Comparison of ENCODE assay signal across 11 cellular contexts in the genomic region with DNA sequence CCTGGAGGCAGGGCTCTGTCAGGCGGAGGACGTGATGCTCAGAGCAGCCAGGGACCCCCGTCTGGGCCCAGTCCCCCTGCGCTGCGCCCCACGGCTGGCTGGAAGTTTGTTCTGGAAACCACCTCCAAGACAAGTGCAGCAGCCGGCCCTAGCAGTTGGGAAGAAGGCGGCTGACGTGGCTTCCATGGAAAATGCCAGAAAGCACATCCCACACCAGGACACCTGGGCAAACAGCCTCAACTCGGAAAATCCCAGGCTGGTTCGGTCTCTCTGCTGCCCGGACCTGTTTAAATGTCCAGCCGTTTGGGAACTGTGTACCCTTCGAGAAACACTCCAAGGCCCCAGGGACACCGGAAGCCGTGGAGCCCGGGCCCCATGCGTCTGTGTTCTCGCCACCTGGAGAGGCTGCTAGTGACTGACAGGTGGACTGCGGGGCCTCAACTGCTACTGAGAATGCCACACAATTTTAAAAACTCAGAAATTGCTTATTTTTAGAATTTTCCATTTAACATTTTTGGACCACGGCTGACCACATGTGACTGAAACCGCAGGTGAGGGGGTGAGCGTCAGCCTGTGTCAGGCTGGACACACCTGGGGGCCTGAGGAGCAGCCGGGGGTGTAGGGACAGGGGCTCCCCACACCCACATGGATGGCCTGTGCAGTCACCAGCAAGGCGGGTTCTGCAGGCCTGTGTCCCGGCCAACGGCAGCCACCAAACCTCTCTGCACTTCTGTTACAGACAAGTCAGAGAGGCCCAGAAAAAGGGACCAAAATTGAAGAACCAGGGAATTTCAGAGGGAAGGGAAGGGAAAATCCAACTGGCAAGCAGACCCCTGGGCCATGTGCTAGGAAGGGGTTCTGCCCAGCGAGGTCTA. TPM values are rescaled to one million over a fixed set of nuclear protein-coding genes. Genes with fewer than 3 reads are reported as not detected.
DNase-seq lines count a peak whose midpoint lies in the region; ATAC-seq, FAIRE-seq and TF ChIP-seq lines count a peak whose summit lies in the region.
"Had no signal": no experiment of that assay in that cellular context is flagged by ENCODE, and none has a peak within 500 bp of the region (broad histone marks: within the 10 kb centered on the region; RNA-seq: fewer than 3 reads in every experiment).

No MANE protein-coding gene starts in this region.

- H3K27me3 Mint-ChIP-seq in activated CD8-positive, alpha-beta T cell treated with anti-CD3 and anti-CD28 coated beads for 36 hours, result no peaks in the 10 kb centered on the region
- H3K27me3 Mint-ChIP-seq in activated CD8-positive, alpha-beta T cell treated with anti-CD3 and anti-CD28 coated beads, Interleukin-2, amount 10 ng/mL, durations not matched to agents 7 days and 5 days (ENCODE audit: low read depth), result no peaks in the 10 kb centered on the region
- H3K27me3 Mint-ChIP-seq in brain, result no peaks in the 10 kb centered on the region

- H3K9me3 ChIP-seq in mesodermal cell (ENCODE audit: control insufficient read depth, low read length) (no peaks in the 10 kb centered on the region), transverse colon (no peaks in the 10 kb centered on the region)

- H3K4me3 Mint-ChIP-seq in activated CD8-positive, alpha-beta T cell treated with anti-CD3 and anti-CD28 coated beads for 36 hours, result no peak overlapping the region
- H3K4me3 Mint-ChIP-seq in activated CD8-positive, alpha-beta T cell treated with anti-CD3 and anti-CD28 coated beads, Interleukin-2, amount 10 ng/mL, durations not matched to agents 7 days and 5 days, result no peak overlapping the region
- H3K4me3 Mint-ChIP-seq in brain, result no peak overlapping the region

- in situ Hi-C loops in transverse colon (cut with MboI; ENCODE audit: low pct_ligation_motif_present in 1 of 4, low pct_unique_long_range_greater_than_20kb in 1 of 4, low sequenced_read_pairs in 3 of 4), result no loop called here

- peaks cover 66% of the 10 kb centered on the region for H3K4me1 Mint-ChIP-seq in activated CD8-positive, alpha-beta T cell treated with anti-CD3 and anti-CD28 coated beads for 36 hours (ENCODE audit: low read depth)
- peaks cover 17% of the 10 kb centered on the region for H3K4me1 Mint-ChIP-seq in activated CD8-positive, alpha-beta T cell treated with anti-CD3 and anti-CD28 coated beads, Interleukin-2, amount 10 ng/mL, durations not matched to agents 7 days and 5 days (ENCODE audit: low read depth)
- peaks cover 62% of the 10 kb centered on the region for H3K4me1 Mint-ChIP-seq in brain

- WGBS in mesodermal cell (ENCODE audit: insufficient coverage in 2 of 2), 2 experiments, result 83 to 89% methylated on average over 20 to 24 of the region's 28 CpGs
- 80% methylated on average over 28 of the region's 28 CpGs; no CpG with 5 or more reads in 1 of the 2 donors for WGBS in transverse colon (ENCODE audit: low coverage in 1 of 2), 2 donors

- peak overlapping the region; percentile 63 for H3K27ac Mint-ChIP-seq in activated CD8-positive, alpha-beta T cell treated with anti-CD3 and anti-CD28 coated beads for 36 hours
- H3K27ac Mint-ChIP-seq in activated CD8-positive, alpha-beta T cell treated with anti-CD3 and anti-CD28 coated beads, Interleukin-2, amount 10 ng/mL, durations not matched to agents 7 days and 5 days, result no peak overlapping the region
- H3K27ac Mint-ChIP-seq in brain, result peak overlapping the region in 4 of 5 experiments; percentile 4 to 98 (median 50)

- TF ChIP-seq EP300 in transverse colon (IDR thresholded peaks at IDR 0.05; ENCODE audit: low read depth), result no peak

- POLR2A ChIA-PET in activated CD8-positive, alpha-beta T cell treated with anti-CD3 and anti-CD28 coated beads for 36 hours (lab: Charles Lee), result no interaction called here
- POLR2A ChIA-PET in activated CD8-positive, alpha-beta T cell treated with anti-CD3 and anti-CD28 coated beads, Interleukin-2, amount 10 ng/mL, durations not matched to agents 7 days and 5 days (lab: Charles Lee), result no interaction called here

- H3K27ac ChIP-seq in mesodermal cell (ENCODE audit: low read depth, low read length, severe bottlenecking), result peak overlapping the region; percentile 67
- H3K27ac ChIP-seq in transverse colon, result peak overlapping the region; percentile 67 to 86 (median 68)

- peaks cover 7% of the 10 kb centered on the region for H3K36me3 Mint-ChIP-seq in activated CD8-positive, alpha-beta T cell treated with anti-CD3 and anti-CD28 coated beads for 36 hours (ENCODE audit: low read depth)
- peaks cover 30% of the 10 kb centered on the region for H3K36me3 Mint-ChIP-seq in activated CD8-positive, alpha-beta T cell treated with anti-CD3 and anti-CD28 coated beads, Interleukin-2, amount 10 ng/mL, durations not matched to agents 7 days and 5 days (ENCODE audit: low read depth)
- peaks cover 13% of the 10 kb centered on the region for H3K36me3 Mint-ChIP-seq in brain

- FAIRE-seq in H54 (lab: Jason Lieb, UNC), result no peak
- FAIRE-seq: RCC 7860 had no signal

- CTCF ChIA-PET in activated CD8-positive, alpha-beta T cell treated with anti-CD3 and anti-CD28 coated beads for 36 hours (lab: Charles Lee), result no interaction called here
- CTCF ChIA-PET in activated CD8-positive, alpha-beta T cell treated with anti-CD3 and anti-CD28 coated beads, Interleukin-2, amount 10 ng/mL, durations not matched to agents 7 days and 5 days (lab: Charles Lee), result no interaction called here

- H3K36me3 ChIP-seq in mesodermal cell (ENCODE audit: control insufficient read depth, insufficient read depth, low read length) (peaks cover 9% of the 10 kb centered on the region), transverse colon (no peaks in the 10 kb centered on the region)

- no peak overlapping the region for H3K4me3 ChIP-seq in mesodermal cell (ENCODE audit: extremely low read depth, insufficient read depth, low read length, poor library complexity, severe bottlenecking)
- no peak overlapping the region for H3K4me3 ChIP-seq in transverse colon

- peaks cover 3% of the 10 kb centered on the region for H3K9me3 Mint-ChIP-seq in activated CD8-positive, alpha-beta T cell treated with anti-CD3 and anti-CD28 coated beads for 36 hours
- H3K9me3 Mint-ChIP-seq in activated CD8-positive, alpha-beta T cell treated with anti-CD3 and anti-CD28 coated beads, Interleukin-2, amount 10 ng/mL, durations not matched to agents 7 days and 5 days (ENCODE audit: insufficient read depth), result no peaks in the 10 kb centered on the region
- peaks cover 0 to 6% (median 5%) of the 10 kb centered on the region in 5 experiments for H3K9me3 Mint-ChIP-seq in brain

- TF ChIP-seq CTCF in activated CD8-positive, alpha-beta T cell treated with anti-CD3 and anti-CD28 coated beads for 36 hours (IDR thresholded peaks at IDR 0.05), result no peak
- TF ChIP-seq CTCF in brain (conservative IDR thresholded peaks at IDR 0.05), result no peak
- no peak for TF ChIP-seq CTCF in transverse colon (IDR thresholded peaks at IDR 0.05)

- no peaks in the 10 kb centered on the region for H3K27me3 ChIP-seq in transverse colon

- intact Hi-C loops in activated CD8-positive, alpha-beta T cell treated with anti-CD3 and anti-CD28 coated beads for 36 hours (cut with micrococcal nuclease), result no loop called here
- intact Hi-C loops in transverse colon (cut with DNase I; ENCODE audit: low total_unique reads), result no loop called here

- peak; percentile 21 for ATAC-seq in activated CD8-positive, alpha-beta T cell treated with anti-CD3 and anti-CD28 coated beads for 36 hours
- no peak for ATAC-seq in activated CD8-positive, alpha-beta T cell treated with anti-CD3 and anti-CD28 coated beads, Interleukin-2, amount 10 ng/mL, durations not matched to agents 7 days and 5 days
- ATAC-seq in GM21723 (IDR thresholded peaks at IDR 0.05; ENCODE audit: unreplicated experiment) (no peak), GM18517 (IDR thresholded peaks at IDR 0.05; ENCODE audit: unreplicated experiment) (no peak)

- H3K4me1 ChIP-seq in mesodermal cell (ENCODE audit: control insufficient read depth, insufficient read depth, low read length, poor library complexity, severe bottlenecking) (peaks cover 32% of the 10 kb centered on the region), transverse colon (peaks cover 17 to 35% (median 22%) of the 10 kb centered on the region in 4 donors)

- TF ChIP-seq POLR2A in transverse colon (IDR thresholded peaks at IDR 0.05) (no peak), H54 (IDR thresholded peaks at IDR 0.05; ENCODE audit: low read depth, low read length) (no peak)

- no peak for DNase-seq in activated CD8-positive, alpha-beta T cell treated with anti-CD3 and anti-CD28 coated beads for 36 hours
- DNase-seq in activated CD8-positive, alpha-beta T cell treated with anti-CD3 and anti-CD28 coated beads, Interleukin-2, amount 10 ng/mL, durations not matched to agents 7 days and 5 days, result no peak
- peak; percentile 54 for DNase-seq in transverse colon
- no peak for DNase-seq in H54 (ENCODE audit: insufficient read length, low spot score)
- DNase-seq: AML-193; stimulated activated CD4-positive, alpha-beta T cell treated with anti-CD3 and anti-CD28 coated beads, Interleukin-1b, Interleukin-23, amount 100 ng/mL, for 48 hours had no signal

RNA-seq across cellular contexts. Expression of a gene that starts 31.7 kb away (rescaled TPM):
- total RNA-seq in activated CD8-positive, alpha-beta T cell treated with anti-CD3 and anti-CD28 coated beads for 36 hours, result 10 to 100 TPM; 28.9 to 32.3 TPM
- total RNA-seq in activated CD8-positive, alpha-beta T cell treated with anti-CD3 and anti-CD28 coated beads, Interleukin-2, amount 10 ng/mL, durations not matched to agents 7 days and 5 days, result 10 to 100 TPM; 36.9 to 39.3 TPM
- polyA plus RNA-seq in brain (ENCODE audit: insufficient read depth, low read depth, low replicate concordance), result 12.4 TPM
- 52.2 TPM for polyA plus RNA-seq in mesodermal cell (2013, experiment 1 of 2)
- 45.1 TPM for polyA plus RNA-seq in mesodermal cell (2013, experiment 2 of 2)
- 10 to 100 TPM in 1 of 4 donors, 1 to 10 TPM in 3; 4.4 to 15.6 (median 8.5) TPM for total RNA-seq in transverse colon
